8 cellular contexts compared by ENCODE assay signal in the genomic region with DNA sequence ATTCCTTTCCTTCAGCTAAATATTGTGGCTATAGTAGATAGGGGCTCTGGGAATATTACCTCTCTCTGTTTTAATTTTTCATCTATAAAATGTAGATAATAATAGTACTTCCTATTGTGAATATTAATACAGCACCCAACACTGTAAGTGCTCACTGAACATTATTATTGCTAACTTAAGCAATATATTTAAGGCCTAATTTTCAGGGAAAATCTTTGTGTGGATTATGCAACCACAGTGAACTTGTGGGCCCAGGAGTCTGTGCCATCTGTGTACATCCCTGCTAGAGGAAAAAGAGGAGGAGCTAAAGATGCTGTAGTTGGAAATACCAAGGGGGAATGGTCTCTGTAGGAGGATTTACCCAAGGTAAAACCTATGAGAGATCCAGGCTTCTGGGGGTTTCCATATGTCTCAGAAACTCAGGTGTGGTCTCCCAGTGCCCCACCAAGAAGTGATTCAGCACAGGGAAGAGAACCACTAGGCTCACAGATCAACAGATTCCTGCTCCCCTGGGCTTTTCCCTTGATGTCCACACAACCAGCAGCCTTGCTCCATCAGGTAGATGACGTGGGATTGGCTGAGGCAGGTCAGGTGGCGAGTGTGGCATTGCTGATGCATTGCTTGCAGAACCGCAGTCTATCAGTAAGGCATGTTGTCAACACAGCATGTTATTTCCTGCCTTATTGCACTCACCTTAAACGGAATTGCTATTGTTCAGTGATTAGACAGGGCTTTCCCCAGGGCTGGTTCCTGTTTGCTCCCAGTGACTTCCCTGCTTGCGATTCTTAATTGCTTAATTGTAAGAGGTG. TPM values are rescaled to one million over a fixed set of nuclear protein-coding genes. Genes with fewer than 3 reads are reported as not detected.
A peak's percentile ranks its signal among the peaks of the same experiment; 100 is the strongest.
DNase-seq lines count a peak whose midpoint lies in the region; ATAC-seq, FAIRE-seq and TF ChIP-seq lines count a peak whose summit lies in the region.
"Had no signal": no experiment of that assay in that cellular context is flagged by ENCODE, and none has a peak within 500 bp of the region (broad histone marks: within the 10 kb centered on the region; RNA-seq: fewer than 3 reads in every experiment).

No MANE protein-coding gene starts in this region.

- H3K27me3 Mint-ChIP-seq in GM23338 (ENCODE audit: insufficient read depth, low read depth, poor library complexity): peaks cover 6% of the 10 kb centered on the region
- no peaks in the 10 kb centered on the region for H3K27me3 Mint-ChIP-seq in activated T-helper 2 cell treated with anti-CD3 and anti-CD28 coated beads, Interferon-gamma antibody, Interleukin-2, Interleukin-4, amounts not matched to agents 10 μg/mL and 5 μg/mL and 100 μg/mL, durations not matched to agents 14 hours and 24 hours and 36 hours (ENCODE audit: low read depth)
- no peaks in the 10 kb centered on the region for H3K27me3 Mint-ChIP-seq in stimulated activated memory B cell treated with anti-CD40 and anti-IgM and Interleukin-4, amounts not matched to agents 10 μg/mL and 1 μg/mL and 100 μg/mL, for 72 hours

- peaks cover 24% of the 10 kb centered on the region for H4K20me1 ChIP-seq in GM23338 (replicated peaks; ENCODE audit: insufficient read depth)

- no peak overlapping the region for H2AFZ ChIP-seq in GM23338

- 56% methylated on average over 5 of the region's 5 CpGs for WGBS in liver

- H3K27me3 ChIP-seq in GM23338 (ENCODE audit: insufficient read depth): no peaks in the 10 kb centered on the region
- no peaks in the 10 kb centered on the region for H3K27me3 ChIP-seq in liver (ENCODE audit: control insufficient read depth in 4 of 4, insufficient read depth in 4 of 4, low read length in 3 of 4)

- intact Hi-C loops in activated T-helper 2 cell treated with anti-CD3 and anti-CD28 coated beads, Interferon-gamma antibody, Interleukin-2, Interleukin-4, amounts not matched to agents 10 μg/mL and 5 μg/mL and 100 μg/mL, durations not matched to agents 14 hours and 24 hours and 36 hours (cut with micrococcal nuclease): loop anchor here (1.0 to 10.0 kb wide), 8 partner anchors 19 to 1779 kb away; a partner anchor contains a TSS

- no peaks in the 10 kb centered on the region for H3K9me2 ChIP-seq in GM23338 (ENCODE audit: insufficient read depth)

- H3K9me3 ChIP-seq in liver (ENCODE audit: control insufficient read depth in 4 of 4, low read length in 3 of 4): no peaks in the 10 kb centered on the region

- no peak overlapping the region for H3K4me3 Mint-ChIP-seq in GM23338
- peak overlapping the region; percentile 64 for H3K4me3 Mint-ChIP-seq in activated T-helper 2 cell treated with anti-CD3 and anti-CD28 coated beads, Interferon-gamma antibody, Interleukin-2, Interleukin-4, amounts not matched to agents 10 μg/mL and 5 μg/mL and 100 μg/mL, durations not matched to agents 14 hours and 24 hours and 36 hours (ENCODE audit: low read depth)
- no peak overlapping the region for H3K4me3 Mint-ChIP-seq in stimulated activated memory B cell treated with anti-CD40 and anti-IgM and Interleukin-4, amounts not matched to agents 10 μg/mL and 1 μg/mL and 100 μg/mL, for 72 hours

- H3K27ac ChIP-seq in GM23338 (ENCODE audit: low read depth) (peak overlapping the region; percentile 96; the same call in 1 of the 2 replicates), liver (ENCODE audit: low read depth in 1 of 2, low read length in 2 of 2) (peak overlapping the region; percentile 39 to 59)

- peak; percentile 9; the same call in 1 of the 3 replicates for ATAC-seq in GM23338
- no peak for ATAC-seq in stimulated activated memory B cell treated with anti-CD40 and anti-IgM and Interleukin-4, amounts not matched to agents 10 μg/mL and 1 μg/mL and 100 μg/mL, for 72 hours

- peak overlapping the region; percentile 58; the same call in 1 of the 2 replicates for H3K27ac Mint-ChIP-seq in GM23338
- peak overlapping the region; percentile 86 for H3K27ac Mint-ChIP-seq in activated T-helper 2 cell treated with anti-CD3 and anti-CD28 coated beads, Interferon-gamma antibody, Interleukin-2, Interleukin-4, amounts not matched to agents 10 μg/mL and 5 μg/mL and 100 μg/mL, durations not matched to agents 14 hours and 24 hours and 36 hours
- peak overlapping the region; percentile 88 for H3K27ac Mint-ChIP-seq in stimulated activated memory B cell treated with anti-CD40 and anti-IgM and Interleukin-4, amounts not matched to agents 10 μg/mL and 1 μg/mL and 100 μg/mL, for 72 hours

- peaks cover 37% of the 10 kb centered on the region for H3K4me1 Mint-ChIP-seq in GM23338
- peaks cover 49% of the 10 kb centered on the region for H3K4me1 Mint-ChIP-seq in activated T-helper 2 cell treated with anti-CD3 and anti-CD28 coated beads, Interferon-gamma antibody, Interleukin-2, Interleukin-4, amounts not matched to agents 10 μg/mL and 5 μg/mL and 100 μg/mL, durations not matched to agents 14 hours and 24 hours and 36 hours (ENCODE audit: low read depth)
- H3K4me1 Mint-ChIP-seq in stimulated activated memory B cell treated with anti-CD40 and anti-IgM and Interleukin-4, amounts not matched to agents 10 μg/mL and 1 μg/mL and 100 μg/mL, for 72 hours: peaks cover 27% of the 10 kb centered on the region

- H3K9ac ChIP-seq in liver (ENCODE audit: low read depth in 1 of 2, low read length in 2 of 2): no peak overlapping the region

- H3K4me1 ChIP-seq in GM23338 (ENCODE audit: insufficient read depth) (peaks cover 34% of the 10 kb centered on the region), liver (ENCODE audit: control insufficient read depth in 4 of 4, insufficient read depth in 4 of 4, low read length in 3 of 4) (peaks cover 2 to 31% (median 23%) of the 10 kb centered on the region in 4 donors)

- TF ChIP-seq RAD21 in liver (IDR thresholded peaks at IDR 0.05): no peak

- H3K9me3 Mint-ChIP-seq in GM23338: peaks cover 3% of the 10 kb centered on the region; the same call in 2 of the 3 replicates
- H3K9me3 Mint-ChIP-seq in activated T-helper 2 cell treated with anti-CD3 and anti-CD28 coated beads, Interferon-gamma antibody, Interleukin-2, Interleukin-4, amounts not matched to agents 10 μg/mL and 5 μg/mL and 100 μg/mL, durations not matched to agents 14 hours and 24 hours and 36 hours: no peaks in the 10 kb centered on the region
- no peaks in the 10 kb centered on the region for H3K9me3 Mint-ChIP-seq in stimulated activated memory B cell treated with anti-CD40 and anti-IgM and Interleukin-4, amounts not matched to agents 10 μg/mL and 1 μg/mL and 100 μg/mL, for 72 hours

- TF ChIP-seq CTCF in GM23338 (conservative IDR thresholded peaks at IDR 0.05; ENCODE audit: low read depth in 2 of 2): no peak
- no peak for TF ChIP-seq CTCF in liver (IDR thresholded peaks at IDR 0.05; ENCODE audit: low read depth, low read length, missing input control)

- FAIRE-seq in frontal cortex (lab: Jason Lieb, UNC): no peak
- FAIRE-seq: TTC549 had no signal

- H3K79me2 ChIP-seq in GM23338 (replicated peaks; ENCODE audit: insufficient read depth): peaks cover 30% of the 10 kb centered on the region

- H3K36me3 Mint-ChIP-seq in GM23338 (ENCODE audit: low read depth): peaks cover 10% of the 10 kb centered on the region
- peaks cover 10% of the 10 kb centered on the region for H3K36me3 Mint-ChIP-seq in activated T-helper 2 cell treated with anti-CD3 and anti-CD28 coated beads, Interferon-gamma antibody, Interleukin-2, Interleukin-4, amounts not matched to agents 10 μg/mL and 5 μg/mL and 100 μg/mL, durations not matched to agents 14 hours and 24 hours and 36 hours (ENCODE audit: low read depth)
- H3K36me3 Mint-ChIP-seq in stimulated activated memory B cell treated with anti-CD40 and anti-IgM and Interleukin-4, amounts not matched to agents 10 μg/mL and 1 μg/mL and 100 μg/mL, for 72 hours: no peaks in the 10 kb centered on the region

- peak; percentile 52 for DNase-seq in GM23338 (ENCODE audit: low spot score)
- peak; percentile 73 for DNase-seq in NK-92 treated with Interleukin-12 subunit alpha and Interleukin-12 subunit beta, amount 100 ng/mL, for 24 hours (lab: John Stamatoyannopoulos, UW)
- peak; percentile 78 for DNase-seq in activated T-helper 2 cell treated with anti-CD3 and anti-CD28 coated beads, Interferon-gamma antibody, Interleukin-2, Interleukin-4, amounts not matched to agents 10 μg/mL and 5 μg/mL and 100 μg/mL, durations not matched to agents 14 hours and 24 hours and 36 hours (ENCODE audit: low spot score)
- no peak for DNase-seq in frontal cortex (ENCODE audit: low spot score in 2 of 2)
- no peak for DNase-seq in amygdala (lab: John Stamatoyannopoulos, UW)

- no peak overlapping the region for H3K4me3 ChIP-seq in GM23338
- H3K4me3 ChIP-seq in liver (ENCODE audit: low read depth in 1 of 3, low read length in 3 of 3): no peak overlapping the region

- H3K36me3 ChIP-seq in GM23338 (ENCODE audit: insufficient read depth) (no peaks in the 10 kb centered on the region), liver (ENCODE audit: control insufficient read depth in 4 of 4, insufficient read depth in 3 of 4, low read depth in 1 of 4, low read length in 3 of 4) (no peaks in the 10 kb centered on the region)

- 0 out of 2 replicates have a peak overlapping the region, but pooled peaks have one; percentile 22 for H3K4me2 ChIP-seq in GM23338

- no peaks in the 10 kb centered on the region; the same call in 1 of the 2 replicates for H3F3A ChIP-seq in GM23338 (replicated peaks; ENCODE audit: low read depth)

TF ChIP-seq in GM23338, 12 proteins besides CTCF, POLR2A, EP300 and RAD21 (continues in another document):
- TF ChIP-seq NANOG (IDR thresholded peaks at IDR 0.05; ENCODE audit: borderline replicate concordance): no peak
- TF ChIP-seq ZNF114 (CRISPR knock-in tag; IDR thresholded peaks at IDR 0.05): no peak
- TF ChIP-seq EZH2 (IDR thresholded peaks at IDR 0.05; ENCODE audit: low read depth, unreplicated experiment): no peak

TF ChIP-seq in liver, 16 proteins besides CTCF, POLR2A, EP300 and RAD21 (continues in another document):
- TF ChIP-seq NR2F2 (IDR thresholded peaks at IDR 0.05) (no peak), YY1 (IDR thresholded peaks at IDR 0.05) (no peak), FOXA1 (IDR thresholded peaks at IDR 0.05) (no peak), TAF1 (conservative IDR thresholded peaks at IDR 0.05) (no peak), EGR1 (IDR thresholded peaks at IDR 0.05; ENCODE audit: low read depth in 2 of 2) (no peak), SP1 (IDR thresholded peaks at IDR 0.05) (no peak)
- TF ChIP-seq, protein P1, sequence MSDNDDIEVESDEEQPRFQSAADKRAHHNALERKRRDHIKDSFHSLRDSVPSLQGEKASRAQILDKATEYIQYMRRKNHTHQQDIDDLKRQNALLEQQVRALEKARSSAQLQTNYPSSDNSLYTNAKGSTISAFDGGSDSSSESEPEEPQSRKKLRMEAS (IDR thresholded peaks at IDR 0.05): no peak

RNA-seq across cellular contexts. Expression of a gene that starts 1.6 kb away (rescaled TPM):
- total RNA-seq in GM23338 (2014; rRNA removed; shearing (Covaris generic)): 25.7 and 27.3 TPM in 2 replicates
- polyA plus RNA-seq in GM23338 (2016; fragmentation: Nextera tagmentation; extraction: Ambion mirVana) (14.6 and 16.4 TPM in 2 replicates), liver (1 to 10 TPM; 4.4 to 5.7 TPM)
- 34.3 and 40.3 TPM in 2 replicates for total RNA-seq in activated T-helper 2 cell treated with anti-CD3 and anti-CD28 coated beads, Interferon-gamma antibody, Interleukin-2, Interleukin-4, amounts not matched to agents 10 μg/mL and 5 μg/mL and 100 μg/mL, durations not matched to agents 14 hours and 24 hours and 36 hours
- total RNA-seq in liver (10 to 100 TPM; 10.8 to 14.5 TPM), frontal cortex (27.3 TPM)

Comparison
In these comparisons a context has a peak if more than half of its experiments do, and no peak if none do; other contexts are left out.
1. DNase-seq: peak in GM23338 (single experiment), NK-92 treated with Interleukin-12 subunit alpha and Interleukin-12 subunit beta, amount 100 ng/mL, for 24 hours (single experiment) and activated T-helper 2 cell treated with anti-CD3 and anti-CD28 coated beads, Interferon-gamma antibody, Interleukin-2, Interleukin-4, amounts not matched to agents 10 μg/mL and 5 μg/mL and 100 μg/mL, durations not matched to agents 14 hours and 24 hours and 36 hours (single experiment); none in frontal cortex (0 of 2) and amygdala (0 of 56).
2. Peak in every context shown above with its lines, with median percentiles within 50 percentile points of each other: H3K27ac Mint-ChIP-seq.